1 cellular context compared by ENCODE assay signal in genomic region chr12:3003593-3003992, GRCh38.
TF ChIP-seq lines count a peak whose summit lies in the region.

No MANE protein-coding gene starts in this region.

TF ChIP-seq in GM23338, 12 proteins besides CTCF, POLR2A, EP300 and RAD21 (continued from another document):
- no peak for TF ChIP-seq ZNF462 (CRISPR knock-in tag; IDR thresholded peaks at IDR 0.05)
- no peak for TF ChIP-seq JUNB (IDR thresholded peaks at IDR 0.05; ENCODE audit: unreplicated experiment)
